ENCODE assay signal across 10 cellular contexts in genomic region chr1:168321945-168322344, GRCh38. TPM values are rescaled to one million over a fixed set of nuclear protein-coding genes. Genes with fewer than 3 reads are reported as not detected.
DNase-seq lines count a peak whose midpoint lies in the region; ATAC-seq, FAIRE-seq and TF ChIP-seq lines count a peak whose summit lies in the region.
"Had no signal": no experiment of that assay in that cellular context is flagged by ENCODE, and none has a peak within 500 bp of the region (broad histone marks: within the 10 kb centered on the region; RNA-seq: fewer than 3 reads in every experiment).

No MANE protein-coding gene starts in this region.

- FAIRE-seq in pancreas (lab: Jason Lieb, UNC) = no peak

- no peaks in the 10 kb centered on the region for H3K27me3 ChIP-seq in pancreas

- TF ChIP-seq CTCF in astrocyte of the spinal cord (IDR thresholded peaks at IDR 0.05; ENCODE audit: low read depth, low read length) (peak; percentile 45), pancreas (IDR thresholded peaks at IDR 0.05) (peak in 1 of 4 donors; percentile 17), coronary artery (IDR thresholded peaks at IDR 0.05) (no peak)

- ATAC-seq in pancreas = peak in 3 of 4 donors; percentile 66 to 85 (median 68)

- no peak overlapping the region for H3K27ac ChIP-seq in pancreas
- H3K27ac ChIP-seq in coronary artery = no peak overlapping the region

- in situ Hi-C loops in astrocyte of the spinal cord (cut with HindIII; ENCODE audit: low sequenced_read_pairs) = no loop called here

- H3K4me1 ChIP-seq in pancreas = no peaks in the 10 kb centered on the region

- intact Hi-C loops in pancreas (cut with DNase I) = no loop called here

- no peaks in the 10 kb centered on the region for H3K36me3 ChIP-seq in pancreas

- DNase-seq in NCI-H1092 treated with DMSO at 0.1 percent for 48 hours (lab: John Stamatoyannopoulos, UW) = peak; percentile 53
- no peak for DNase-seq in NCI-H1092 (lab: John Stamatoyannopoulos, UW)
- DNase-seq in MV-4-11 (lab: John Stamatoyannopoulos, UW) = peak; percentile 29
- peak; percentile 44 for DNase-seq in astrocyte of the spinal cord (ENCODE audit: low read depth, low spot score)
- DNase-seq in pancreas = no peak
- no peak for DNase-seq in HuH-7.5 (ENCODE audit: low spot score)
- DNase-seq in coronary artery (ENCODE audit: low spot score) = no peak
- no peak for DNase-seq in NCI-H1417 treated with DMSO at 0.1 percent for 48 hours (lab: John Stamatoyannopoulos, UW)
- DNase-seq: activated naive CD4-positive, alpha-beta T cell treated with anti-CD3 and anti-CD28 coated beads, Interleukin-2, amount 50 U/mL, for 16 hours; naive B cell had no signal

- H3K4me3 ChIP-seq in astrocyte of the spinal cord (ENCODE audit: low read depth, low read length) (no peak overlapping the region), pancreas (no peak overlapping the region), coronary artery (no peak overlapping the region)

- H3K9me3 ChIP-seq in pancreas = no peaks in the 10 kb centered on the region

- 14 to 36% methylated on average over 1 of the region's 1 CpG for WGBS in pancreas, 2 donors

RNA-seq across cellular contexts. Expression of gene TBX19, which starts 41.3 kb away (rescaled TPM):
- 1 to 10 TPM in 1 of 6 donors, under 1 TPM in 5; 0.35 to 1.4 (median 0.57) TPM for total RNA-seq in pancreas
- 1 to 10 TPM; 1.4 to 2.0 TPM for polyA plus RNA-seq in pancreas

Comparison
In these comparisons a context has a peak if more than half of its experiments do, and no peak if none do; other contexts are left out.
1. DNase-seq: peak in NCI-H1092 treated with DMSO at 0.1 percent for 48 hours (single experiment), MV-4-11 (single experiment) and astrocyte of the spinal cord (single experiment); none in NCI-H1092 (single experiment), pancreas (0 of 6), HuH-7.5 (single experiment), coronary artery (single experiment) and NCI-H1417 treated with DMSO at 0.1 percent for 48 hours (single experiment).